22 cellular contexts compared by ENCODE assay signal in the genomic region with DNA sequence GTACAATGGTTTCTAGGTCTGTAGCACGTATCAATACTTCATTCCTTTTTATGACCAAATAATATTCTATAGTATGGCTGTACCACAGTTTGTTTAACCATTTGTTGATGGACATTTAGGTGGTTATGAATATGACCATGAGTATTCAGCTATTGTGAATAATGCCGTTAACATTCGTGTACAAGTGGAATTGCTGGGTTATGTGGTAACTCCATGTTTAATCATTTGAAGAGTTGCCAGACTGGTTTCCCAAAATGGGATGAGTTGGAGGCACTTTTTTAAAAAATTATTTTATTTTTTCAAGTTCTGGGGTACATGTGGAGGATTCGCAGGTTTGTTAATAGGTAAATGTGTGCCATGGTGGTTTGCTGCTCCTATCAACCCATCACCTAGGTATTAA.
"Had no signal": no experiment of that assay in that cellular context is flagged by ENCODE, and none has a peak within 500 bp of the region (broad histone marks: within the 10 kb centered on the region; RNA-seq: fewer than 3 reads in every experiment).

No MANE protein-coding gene starts in this region.

- ATAC-seq: activated CD8-positive, alpha-beta T cell treated with anti-CD3 and anti-CD28 coated beads, Interleukin-2, amount 10 ng/mL, durations not matched to agents 7 days and 5 days; activated T-cell treated with anti-CD3 and anti-CD28 coated beads, Interleukin-2, amount 50 U/mL, for 72 hours; left lung; mucosa of descending colon; natural killer cell treated with Interleukin-12 subunit alpha and Interleukin-12 subunit beta and Interleukin-15 and Interleukin-18, amount 100 ng/mL, for 72 hours; stimulated activated naive CD8-positive, alpha-beta T cell treated with anti-CD3 and anti-CD28 coated beads, Interleukin-15, amount 100 ng/mL, for 72 hours; upper lobe of right lung; WTC11 had no signal

- H3K36me3 ChIP-seq: right atrium auricular region, upper lobe of right lung had no signal

- H3K4me3 ChIP-seq: dorsolateral prefrontal cortex, left lung, mucosa of descending colon, right atrium auricular region, upper lobe of right lung had no signal

- H3K27me3 ChIP-seq: dorsolateral prefrontal cortex, left lung, right atrium auricular region, upper lobe of right lung had no signal

- FAIRE-seq: astrocyte, keratinocyte had no signal

- DNase-seq: activated CD4-positive, alpha-beta T cell treated with anti-CD3 and anti-CD28 coated beads, Interleukin-2, amount 10 ng/mL, durations not matched to agents 24 days and 14 days; activated CD8-positive, alpha-beta memory T cell treated with anti-CD3 and anti-CD28 coated beads, Interleukin-2, amount 50 U/mL, for 4 hours; activated CD8-positive, alpha-beta T cell treated with anti-CD3 and anti-CD28 coated beads, Interleukin-2, amount 10 ng/mL, durations not matched to agents 7 days and 5 days; activated gamma-delta T cell; activated naive CD8-positive, alpha-beta T cell treated with anti-CD3 and anti-CD28 coated beads, Interleukin-2, amount 10 ng/mL, durations not matched to agents 7 days and 5 days; activated T-cell treated with anti-CD3 and anti-CD28 coated beads, Interleukin-2, amount 50 U/mL, for 72 hours; dorsolateral prefrontal cortex; endodermal cell; hippocampal formation; left lung; mammary epithelial cell; mucosa of descending colon; occipital lobe; stimulated activated CD4-positive, alpha-beta T cell treated with anti-CD3 and anti-CD28 coated beads, Interleukin-4, amount 100 ng/mL, for 24 hours; stimulated activated naive CD8-positive, alpha-beta T cell treated with anti-CD3 and anti-CD28 coated beads, Interleukin-15, amount 100 ng/mL, for 72 hours; T-helper 2 cell; upper lobe of right lung had no signal

- H3K4me3 Mint-ChIP-seq: activated CD4-positive, alpha-beta T cell treated with anti-CD3 and anti-CD28 coated beads, Interleukin-2, amount 10 ng/mL, durations not matched to agents 24 days and 14 days; activated CD8-positive, alpha-beta T cell treated with anti-CD3 and anti-CD28 coated beads, Interleukin-2, amount 10 ng/mL, durations not matched to agents 7 days and 5 days; activated naive CD8-positive, alpha-beta T cell treated with anti-CD3 and anti-CD28 coated beads, Interleukin-2, amount 10 ng/mL, durations not matched to agents 7 days and 5 days; activated T-cell treated with anti-CD3 and anti-CD28 coated beads, Interleukin-2, amount 50 U/mL, for 72 hours; endodermal cell; natural killer cell treated with Interleukin-12 subunit alpha and Interleukin-12 subunit beta and Interleukin-15 and Interleukin-18, amount 100 ng/mL, for 72 hours; stimulated activated naive CD8-positive, alpha-beta T cell treated with anti-CD3 and anti-CD28 coated beads, Interleukin-15, amount 100 ng/mL, for 72 hours; WTC11 had no signal

- H3K36me3 Mint-ChIP-seq: activated naive CD8-positive, alpha-beta T cell treated with anti-CD3 and anti-CD28 coated beads, Interleukin-2, amount 10 ng/mL, durations not matched to agents 7 days and 5 days; natural killer cell treated with Interleukin-12 subunit alpha and Interleukin-12 subunit beta and Interleukin-15 and Interleukin-18, amount 100 ng/mL, for 72 hours had no signal

- H3K27ac Mint-ChIP-seq: activated CD4-positive, alpha-beta T cell treated with anti-CD3 and anti-CD28 coated beads, Interleukin-2, amount 10 ng/mL, durations not matched to agents 24 days and 14 days; activated CD8-positive, alpha-beta T cell treated with anti-CD3 and anti-CD28 coated beads, Interleukin-2, amount 10 ng/mL, durations not matched to agents 7 days and 5 days; activated naive CD8-positive, alpha-beta T cell treated with anti-CD3 and anti-CD28 coated beads, Interleukin-2, amount 10 ng/mL, durations not matched to agents 7 days and 5 days; endodermal cell; natural killer cell treated with Interleukin-12 subunit alpha and Interleukin-12 subunit beta and Interleukin-15 and Interleukin-18, amount 100 ng/mL, for 72 hours; WTC11 had no signal

- H3K9me3 Mint-ChIP-seq: activated CD4-positive, alpha-beta T cell treated with anti-CD3 and anti-CD28 coated beads, Interleukin-2, amount 10 ng/mL, durations not matched to agents 24 days and 14 days; activated naive CD8-positive, alpha-beta T cell treated with anti-CD3 and anti-CD28 coated beads, Interleukin-2, amount 10 ng/mL, durations not matched to agents 7 days and 5 days; activated T-cell treated with anti-CD3 and anti-CD28 coated beads, Interleukin-2, amount 50 U/mL, for 72 hours; endodermal cell; natural killer cell treated with Interleukin-12 subunit alpha and Interleukin-12 subunit beta and Interleukin-15 and Interleukin-18, amount 100 ng/mL, for 72 hours had no signal

- H3K27me3 Mint-ChIP-seq: activated CD4-positive, alpha-beta T cell treated with anti-CD3 and anti-CD28 coated beads, Interleukin-2, amount 10 ng/mL, durations not matched to agents 24 days and 14 days; activated naive CD8-positive, alpha-beta T cell treated with anti-CD3 and anti-CD28 coated beads, Interleukin-2, amount 10 ng/mL, durations not matched to agents 7 days and 5 days; natural killer cell treated with Interleukin-12 subunit alpha and Interleukin-12 subunit beta and Interleukin-15 and Interleukin-18, amount 100 ng/mL, for 72 hours; stimulated activated naive CD8-positive, alpha-beta T cell treated with anti-CD3 and anti-CD28 coated beads, Interleukin-15, amount 100 ng/mL, for 72 hours had no signal

- H3K9me3 ChIP-seq: left lung, mucosa of descending colon, right atrium auricular region, upper lobe of right lung had no signal
